Comparison of ENCODE assay signal across 8 cellular contexts in genomic region chr16:68445458-68445857, GRCh38. TPM values are rescaled to one million over a fixed set of nuclear protein-coding genes. Genes with fewer than 3 reads are reported as not detected.
A peak's percentile ranks its signal among the peaks of the same experiment; 100 is the strongest.
DNase-seq lines count a peak whose midpoint lies in the region; ATAC-seq and TF ChIP-seq lines count a peak whose summit lies in the region.

No MANE protein-coding gene starts in this region.

- H3K4me2 ChIP-seq in DND-41 (ENCODE audit: insufficient read depth, low read length), result no peak overlapping the region

- H3K9ac ChIP-seq in DND-41 (ENCODE audit: low read depth, low read length), result no peak overlapping the region

- DNase-seq in DND-41, result peak; percentile 57
- peak; percentile 41 to 84 for DNase-seq in HL-60 (ENCODE audit: low read depth in 1 of 2, low spot score in 1 of 2)
- peak; percentile 40 for DNase-seq in NCI-H526 treated with DMSO at 0.1 percent for 48 hours (lab: John Stamatoyannopoulos, UW)
- DNase-seq in astrocyte of the spinal cord (ENCODE audit: low read depth, low spot score), result no peak
- peak; percentile 55 for DNase-seq in lung (ENCODE audit: low spot score)
- DNase-seq in middle frontal gyrus (ENCODE audit: extremely low spot score, low spot score), result no peak
- no peak for DNase-seq in NK-92 treated with Interleukin-12 subunit alpha and Interleukin-12 subunit beta, amount 100 ng/mL, for 24 hours (lab: John Stamatoyannopoulos, UW)
- no peak for DNase-seq in activated effector memory CD4-positive, alpha-beta T cell treated with anti-CD3 and anti-CD28 coated beads, Interleukin-2, amount 50 U/mL, for 16 hours

- H3K79me2 ChIP-seq in DND-41 (ENCODE audit: insufficient read depth, low read length), result no peaks in the 10 kb centered on the region

- in situ Hi-C loops in astrocyte of the spinal cord (cut with HindIII; ENCODE audit: low sequenced_read_pairs), result no loop called here

- H4K20me1 ChIP-seq in DND-41 (ENCODE audit: insufficient read depth, low read length), result peaks cover 7% of the 10 kb centered on the region

- ATAC-seq in DND-41 (ENCODE audit: insufficient read depth, low read depth), result no peak
- no peak for ATAC-seq in lung (ENCODE audit: insufficient read depth, low FRiP score)

- H3K27me3 ChIP-seq in DND-41 (ENCODE audit: insufficient read depth, low read length, poor library complexity), result no peaks in the 10 kb centered on the region
- peaks cover 5% of the 10 kb centered on the region for H3K27me3 ChIP-seq in HL-60 (ENCODE audit: insufficient read depth, poor library complexity, severe bottlenecking)
- H3K27me3 ChIP-seq in lung (ENCODE audit: control insufficient read depth, insufficient read depth), result no peaks in the 10 kb centered on the region

- no peak overlapping the region for H3K4me3 ChIP-seq in DND-41 (ENCODE audit: low read depth in 1 of 2, low read length in 2 of 2)
- no peak overlapping the region for H3K4me3 ChIP-seq in HL-60 (replicated peaks; ENCODE audit: insufficient read depth, low read length)
- no peak overlapping the region for H3K4me3 ChIP-seq in astrocyte of the spinal cord (ENCODE audit: low read depth, low read length)
- no peak overlapping the region for H3K4me3 ChIP-seq in lung

- H3K36me3 ChIP-seq in DND-41 (ENCODE audit: insufficient read depth, low read length), result no peaks in the 10 kb centered on the region
- H3K36me3 ChIP-seq in lung (ENCODE audit: control insufficient read depth in 2 of 2, insufficient read depth in 2 of 2, low read length in 2 of 2), result no peaks in the 10 kb centered on the region

- TF ChIP-seq CTCF in DND-41 (IDR thresholded peaks at IDR 0.05; ENCODE audit: borderline replicate concordance, extremely low read depth, low read length, poor library complexity, severe bottlenecking), result peak; percentile 72
- peak; percentile 75 for TF ChIP-seq CTCF in HL-60 (IDR thresholded peaks at IDR 0.05; ENCODE audit: insufficient read depth, low read length)
- TF ChIP-seq CTCF in astrocyte of the spinal cord (IDR thresholded peaks at IDR 0.05; ENCODE audit: low read depth, low read length), result peak; percentile 28
- peak; percentile 31 for TF ChIP-seq CTCF in lung (IDR thresholded peaks at IDR 0.05; ENCODE audit: control extremely low read depth, extremely low read depth)

- no peak overlapping the region for H2AFZ ChIP-seq in DND-41 (ENCODE audit: low read depth, low read length)

- H3K9me3 ChIP-seq in DND-41 (ENCODE audit: insufficient read depth, low read length, severe bottlenecking), result no peaks in the 10 kb centered on the region
- H3K9me3 ChIP-seq in lung (ENCODE audit: control insufficient read depth in 2 of 2, insufficient read depth in 1 of 2, low read length in 1 of 2), result no peaks in the 10 kb centered on the region

- 0% methylated on average over 1 of the region's 1 CpG for WGBS in lung, 2 donors

- no peak overlapping the region for H3K27ac ChIP-seq in DND-41 (ENCODE audit: low read length)
- H3K27ac ChIP-seq in HL-60 (replicated peaks), result no peak overlapping the region
- H3K27ac ChIP-seq in lung (ENCODE audit: low read depth in 1 of 2, low read length in 1 of 2), result no peak overlapping the region

- H3K4me1 ChIP-seq in DND-41 (ENCODE audit: insufficient read depth, low read length), result peaks cover 17% of the 10 kb centered on the region
- H3K4me1 ChIP-seq in lung (ENCODE audit: control insufficient read depth in 2 of 2, insufficient read depth in 2 of 2, low read length in 2 of 2), result peaks cover 8 to 17% of the 10 kb centered on the region in 2 donors

RNA-seq across cellular contexts. Expression of gene SMPD3, which starts 2.9 kb away (rescaled TPM):
- total RNA-seq in lung, result 10 to 100 TPM in 1 of 2 donors, 1 to 10 TPM in 1; 6.6 to 13.9 TPM
- polyA plus RNA-seq in lung, result 1 to 10 TPM; 1.7 to 3.5 TPM

Comparison
In these comparisons a context has a peak if more than half of its experiments do, and no peak if none do; other contexts are left out.
1. DNase-seq: peak in DND-41 (single experiment), HL-60 (2 of 2), NCI-H526 treated with DMSO at 0.1 percent for 48 hours (single experiment) and lung (single experiment); none in astrocyte of the spinal cord (single experiment), middle frontal gyrus (single experiment), NK-92 treated with Interleukin-12 subunit alpha and Interleukin-12 subunit beta, amount 100 ng/mL, for 24 hours (single experiment) and activated effector memory CD4-positive, alpha-beta T cell treated with anti-CD3 and anti-CD28 coated beads, Interleukin-2, amount 50 U/mL, for 16 hours (single experiment).
2. Peak in every context shown above with its lines, with median percentiles within 50 percentile points of each other: CTCF ChIP-seq.